ENCODE assay signal across 28 cellular contexts in genomic region chr1:71252900-71253299, GRCh38.
"Had no signal": no experiment of that assay in that cellular context is flagged by ENCODE, and none has a peak within 500 bp of the region (broad histone marks: within the 10 kb centered on the region; RNA-seq: fewer than 3 reads in every experiment).

No MANE protein-coding gene starts in this region.

- H3K27me3 ChIP-seq: brain microvascular endothelial cell, MG63 had no signal

- DNase-seq: activated CD4-positive, alpha-beta T cell treated with anti-CD3 and anti-CD28 coated beads, Interleukin-2, amount 10 ng/mL, durations not matched to agents 24 days and 14 days; activated CD4-positive, alpha-beta T cell treated with anti-CD3 and anti-CD28 coated beads, Interleukin-2, amount 50 U/mL, for 4 hours; activated CD8-positive, alpha-beta T cell treated with anti-CD3 and anti-CD28 coated beads for 36 hours; activated effector memory CD4-positive, alpha-beta T cell treated with anti-CD3 and anti-CD28 coated beads, Interleukin-2, amount 50 U/mL, for 16 hours; activated naive CD4-positive, alpha-beta T cell; activated naive CD4-positive, alpha-beta T cell treated with anti-CD3 and anti-CD28 coated beads, Interleukin-2, amount 50 U/mL, for 16 hours; activated naive CD8-positive, alpha-beta T cell treated with anti-CD3 and anti-CD28 coated beads for 36 hours; activated T-cell treated with anti-CD3 and anti-CD28 coated beads, Interleukin-2, amount 50 U/mL, for 1 hour; activated T-cell treated with anti-CD3 and anti-CD28 coated beads, Interleukin-2, amount 50 U/mL, for 72 hours; amniotic stem cell; aorta; brain microvascular endothelial cell; Karpas-422; KBM-7; MG63; NCI-H1092; NCI-H1436 treated with DMSO at 0.1 percent for 48 hours; NCI-H187 treated with DMSO at 0.1 percent for 48 hours; NCI-H2081; NCI-H2171; NCI-H446; NCI-H510A treated with DMSO at 0.1 percent for 48 hours; NCI-H526 treated with DMSO at 0.1 percent for 48 hours; PC-9; Right ventricle myocardium superior had no signal

- H3K4me3 ChIP-seq: MG63, PC-9 had no signal

- H2AFZ ChIP-seq: PC-9 had no signal

- H3K27ac ChIP-seq: brain microvascular endothelial cell, PC-9 had no signal

- H3K36me3 ChIP-seq: brain microvascular endothelial cell, MG63 had no signal

- H3K4me2 ChIP-seq: PC-9 had no signal

- ATAC-seq: activated CD8-positive, alpha-beta T cell treated with anti-CD3 and anti-CD28 coated beads for 36 hours; activated T-cell treated with anti-CD3 and anti-CD28 coated beads, Interleukin-2, amount 50 U/mL, for 72 hours; activated T-helper 17 cell treated with anti-CD3 and anti-CD28 coated beads, Interleukin-2, amount 50 U/mL, for 72 hours had no signal

- FAIRE-seq: RCC 7860, TTC549 had no signal

- H3K9me3 ChIP-seq: MG63 had no signal
